Comparison of ENCODE assay signal across 22 cellular contexts in genomic region chr9:107249665-107250285, GRCh38. TPM values are rescaled to one million over a fixed set of nuclear protein-coding genes. Genes with fewer than 3 reads are reported as not detected.
A peak's percentile ranks its signal among the peaks of the same experiment; 100 is the strongest.
DNase-seq lines count a peak whose midpoint lies in the region; ATAC-seq, FAIRE-seq and TF ChIP-seq lines count a peak whose summit lies in the region.
"Had no signal": no experiment of that assay in that cellular context is flagged by ENCODE, and none has a peak within 500 bp of the region (broad histone marks: within the 10 kb centered on the region; RNA-seq: fewer than 3 reads in every experiment).

No MANE protein-coding gene starts in this region.

- H2BK120ac ChIP-seq in IMR-90 (ENCODE audit: low read depth, low read length) (peak overlapping the region; percentile 28), H1 (replicated peaks; ENCODE audit: low read depth, low read length) (peak overlapping the region; percentile 57)

- H3K56ac ChIP-seq in IMR-90 (ENCODE audit: extremely low read depth, insufficient read depth, low read length) = peak overlapping the region; percentile 47; the same call in 1 of the 2 replicates
- no peak overlapping the region for H3K56ac ChIP-seq in H1 (replicated peaks; ENCODE audit: insufficient read length, low read depth, low read length)

- H3K4me3 Mint-ChIP-seq in stimulated activated naive CD8-positive, alpha-beta T cell treated with anti-CD3 and anti-CD28 coated beads, Interleukin-15, amount 100 ng/mL, for 72 hours = no peak overlapping the region
- H3K4me3 Mint-ChIP-seq: activated CD4-positive, alpha-beta T cell treated with anti-CD3 and anti-CD28 coated beads, Interleukin-2, amount 10 ng/mL, durations not matched to agents 7 days and 5 days; activated CD8-positive, alpha-beta memory T cell treated with anti-CD3 and anti-CD28 coated beads, Interleukin-2, amount 10 ng/mL, durations not matched to agents 7 days and 5 days; CD4-positive, CD25-positive, alpha-beta regulatory T cell; stimulated activated memory B cell treated with anti-CD40 and anti-IgM and Interleukin-4, amounts not matched to agents 10 μg/mL and 1 μg/mL and 100 μg/mL, for 72 hours had no signal

- peaks cover 12% of the 10 kb centered on the region for H3K4me1 Mint-ChIP-seq in stimulated activated naive CD8-positive, alpha-beta T cell treated with anti-CD3 and anti-CD28 coated beads, Interleukin-15, amount 100 ng/mL, for 72 hours
- H3K4me1 Mint-ChIP-seq: stimulated activated memory B cell treated with anti-CD40 and anti-IgM and Interleukin-4, amounts not matched to agents 10 μg/mL and 1 μg/mL and 100 μg/mL, for 72 hours had no signal

- TF ChIP-seq CTCF in IMR-90 (conservative IDR thresholded peaks at IDR 0.05; ENCODE audit: low read depth, low read length) (no peak), H1 (IDR thresholded peaks at IDR 0.05; ENCODE audit: control extremely low read depth in 1 of 3, insufficient read depth in 1 of 3, low read depth in 1 of 3, low read length in 3 of 3) (no peak), HepG2 (CRISPR knock-in tag; IDR thresholded peaks at IDR 0.05) (no peak)

- H4K20me1 ChIP-seq in IMR-90 (ENCODE audit: insufficient read depth, low read length) (no peaks in the 10 kb centered on the region), H1 (replicated peaks in 1 of 2; ENCODE audit: control insufficient read depth in 1 of 2, insufficient read depth in 2 of 2, low read length in 2 of 2) (no peaks in the 10 kb centered on the region), HepG2 (ENCODE audit: insufficient read depth, low read length) (no peaks in the 10 kb centered on the region)

- H3K27me3 Mint-ChIP-seq in stimulated activated naive CD8-positive, alpha-beta T cell treated with anti-CD3 and anti-CD28 coated beads, Interleukin-15, amount 100 ng/mL, for 72 hours = peaks cover 16% of the 10 kb centered on the region

- H2AK9ac ChIP-seq in IMR-90 (replicated peaks; ENCODE audit: low read depth, low read length, poor library complexity) = no peak overlapping the region

- in situ Hi-C loops in IMR-90 (cut with MboI; ENCODE audit: low sequenced_read_pairs) (no loop called here), HepG2 (cut with HindIII; ENCODE audit: extremely low pct_ligation_motif_present, low pct_unique_long_range_greater_than_20kb) (no loop called here)

- no peaks in the 10 kb centered on the region for H3K23me2 ChIP-seq in H1 (ENCODE audit: low read depth, low read length)

- H3K79me2 ChIP-seq in H1 (ENCODE audit: control insufficient read depth in 1 of 2, insufficient read depth in 2 of 2, low read length in 2 of 2) (no peaks in the 10 kb centered on the region), HepG2 (ENCODE audit: insufficient read depth, low read length) (no peaks in the 10 kb centered on the region)

- no peak for TF ChIP-seq RAD21 in IMR-90 (IDR thresholded peaks at IDR 0.05; ENCODE audit: low read length)
- no peak for TF ChIP-seq RAD21 in H1 (IDR thresholded peaks at IDR 0.05 in 1 of 2, conservative IDR thresholded peaks at IDR 0.05 in 1 of 2; ENCODE audit: low read depth in 2 of 2, low read length in 2 of 2)
- TF ChIP-seq RAD21 in HepG2 (CRISPR knock-in tag; IDR thresholded peaks at IDR 0.05) = no peak

- H3K9ac ChIP-seq in IMR-90 (ENCODE audit: low read depth, low read length) = no peak overlapping the region
- peak overlapping the region in 1 of 4 experiments; percentile 36; a peak in 2 of 7 replicates for H3K9ac ChIP-seq in H1 (replicated peaks in 1 of 4; ENCODE audit: extremely low read depth in 1 of 4, low read depth in 3 of 4, low read length in 3 of 4)
- no peak overlapping the region for H3K9ac ChIP-seq in HepG2 (ENCODE audit: insufficient read depth, low read depth, low read length)
- no peak overlapping the region for H3K9ac ChIP-seq in skeletal muscle tissue (ENCODE audit: low read depth in 1 of 3, low read length in 3 of 3)

- H3K23ac ChIP-seq in IMR-90 (ENCODE audit: low read depth, low read length) = peak overlapping the region; percentile 55; the same call in 1 of the 2 replicates
- no peak overlapping the region for H3K23ac ChIP-seq in H1 (ENCODE audit: insufficient read length)

- H3K36me3 ChIP-seq in IMR-90 (ENCODE audit: control insufficient read depth, insufficient read depth, low read length) (no peaks in the 10 kb centered on the region), H1 (ENCODE audit: control insufficient read depth in 2 of 4, insufficient read depth in 4 of 4, low read length in 3 of 4) (no peaks in the 10 kb centered on the region), HepG2 (replicated peaks in 1 of 2; ENCODE audit: control insufficient read depth in 1 of 2, insufficient read depth in 2 of 2, low read length in 2 of 2) (no peaks in the 10 kb centered on the region), skeletal muscle tissue (ENCODE audit: control insufficient read depth in 3 of 3, insufficient read depth in 3 of 3, low read length in 3 of 3) (no peaks in the 10 kb centered on the region)
- H3K36me3 ChIP-seq: MG63, neutrophil had no signal

- peak overlapping the region; percentile 56; the same call in 1 of the 3 replicates for H2BK15ac ChIP-seq in IMR-90 (ENCODE audit: low read depth, low read length)
- H2BK15ac ChIP-seq in H1 (ENCODE audit: low read length) = no peak overlapping the region

- peak overlapping the region; percentile 88 for H4K5ac ChIP-seq in IMR-90 (ENCODE audit: low read depth, low read length)
- no peak overlapping the region for H4K5ac ChIP-seq in H1 (ENCODE audit: insufficient read length, low read depth, low read length)

- ATAC-seq in IMR-90 (ENCODE audit: low read depth) (no peak), HepG2 (peak; percentile 32)
- no peak for ATAC-seq in stimulated activated naive CD8-positive, alpha-beta T cell treated with anti-CD3 and anti-CD28 coated beads, Interleukin-15, amount 100 ng/mL, for 72 hours
- ATAC-seq: activated CD8-positive, alpha-beta memory T cell treated with anti-CD3 and anti-CD28 coated beads, Interleukin-2, amount 10 ng/mL, durations not matched to agents 7 days and 5 days; activated naive CD4-positive, alpha-beta T cell treated with anti-CD3 and anti-CD28 coated beads, Interleukin-2, amount 50 U/mL, for 72 hours; K562; stimulated activated memory B cell treated with anti-CD40 and anti-IgM and Interleukin-4, amounts not matched to agents 10 μg/mL and 1 μg/mL and 100 μg/mL, for 72 hours had no signal

- H4K91ac ChIP-seq in IMR-90 (ENCODE audit: insufficient read depth, low read depth, low read length) (peak overlapping the region; percentile 81), H1 (replicated peaks; ENCODE audit: insufficient read length, low read length) (no peak overlapping the region)

- H2AK5ac ChIP-seq in IMR-90 (ENCODE audit: low read depth, low read length) = peak overlapping the region; percentile 43; the same call in 1 of the 2 replicates
- H2AK5ac ChIP-seq in H1 (ENCODE audit: low read depth, low read length) = no peak overlapping the region

- intact Hi-C loops in IMR-90 (cut with micrococcal nuclease) = loop anchor here (1.0 kb wide), 1 partner anchor 7 kb away; no protein-coding TSS in a partner anchor
- intact Hi-C loops in HepG2 (cut with micrococcal nuclease; ENCODE audit: unreplicated experiment) = loop anchor here (2.0 kb wide), 1 partner anchor 33 kb away; the partner anchor contains the start of gene RAD23B

- H4K8ac ChIP-seq in IMR-90 (ENCODE audit: low read depth in 2 of 2, low read length in 2 of 2) = peak overlapping the region; percentile 34 to 56; a peak in 3 of 4 replicates
- no peak overlapping the region for H4K8ac ChIP-seq in H1 (ENCODE audit: extremely low read depth, insufficient read depth, low read length)

- H3K9me3 Mint-ChIP-seq in stimulated activated naive CD8-positive, alpha-beta T cell treated with anti-CD3 and anti-CD28 coated beads, Interleukin-15, amount 100 ng/mL, for 72 hours = no peaks in the 10 kb centered on the region
- H3K9me3 Mint-ChIP-seq: stimulated activated memory B cell treated with anti-CD40 and anti-IgM and Interleukin-4, amounts not matched to agents 10 μg/mL and 1 μg/mL and 100 μg/mL, for 72 hours had no signal

- POLR2A ChIA-PET in IMR-90 (lab: Charles Lee; ENCODE audit: unreplicated experiment) (interaction anchor here (1.1 kb wide), 1 partner anchor 34 kb away, joined by 4 read pairs; the partner anchor contains the start of gene RAD23B), H1 (lab: Charles Lee; ENCODE audit: partially characterized antibody) (interaction anchor here (1.0 to 1.3 kb wide), 2 partner anchors 11 to 34 kb away, joined by 5 to 9 read pairs; partner anchors contain the start of gene RAD23B), HepG2 (lab: Yijun Ruan, JAX) (interaction anchor here (0.9 to 2.7 kb wide), 8 partner anchors 9 to 296 kb away, joined by 3 to 16 read pairs (median 4); partner anchors contain the start of gene RAD23B)

- CTCF ChIA-PET in IMR-90 (lab: Yijun Ruan, JAX) (interaction anchor here (0.6 to 1.2 kb wide), 4 partner anchors 11 to 83 kb away, joined by 3 read pairs; no protein-coding TSS in a partner anchor), H1 (lab: Charles Lee; ENCODE audit: partially characterized antibody) (interaction anchor here (0.9 to 1.2 kb wide), 4 partner anchors 20 to 54 kb away, joined by 3 to 4 read pairs (median 3); no protein-coding TSS in a partner anchor), HepG2 (lab: Yijun Ruan, JAX; ENCODE audit: low intra/inter-chr PET ratio, low total read pairs) (no interaction called here)

- H3K27ac Mint-ChIP-seq in stimulated activated naive CD8-positive, alpha-beta T cell treated with anti-CD3 and anti-CD28 coated beads, Interleukin-15, amount 100 ng/mL, for 72 hours = no peak overlapping the region
- H3K27ac Mint-ChIP-seq: activated CD4-positive, alpha-beta T cell treated with anti-CD3 and anti-CD28 coated beads, Interleukin-2, amount 10 ng/mL, durations not matched to agents 7 days and 5 days; activated CD8-positive, alpha-beta memory T cell treated with anti-CD3 and anti-CD28 coated beads, Interleukin-2, amount 10 ng/mL, durations not matched to agents 7 days and 5 days; activated naive CD4-positive, alpha-beta T cell treated with anti-CD3 and anti-CD28 coated beads, Interleukin-2, amount 50 U/mL, for 72 hours; CD4-positive, CD25-positive, alpha-beta regulatory T cell; stimulated activated memory B cell treated with anti-CD40 and anti-IgM and Interleukin-4, amounts not matched to agents 10 μg/mL and 1 μg/mL and 100 μg/mL, for 72 hours had no signal

- WGBS in IMR-90 (ENCODE audit: extremely low coverage in 2 of 2, insufficient read length in 1 of 2), 2 experiments = no CpG with 5 or more reads among the region's 2 CpGs
- 87% methylated on average over 2 of the region's 2 CpGs; no CpG with 5 or more reads in 1 of the 2 experiments for WGBS in H1 (ENCODE audit: extremely low coverage in 1 of 2, insufficient coverage in 1 of 2, insufficient read length in 1 of 2, insufficient replicate concordance in 2 of 2, low coverage in 1 of 2, low lambda C conversion rate in 2 of 2, missing lambda C conversion rate in 1 of 2), 2 experiments
- WGBS in HepG2 (ENCODE audit: low lambda C conversion rate) = 57% methylated on average over 2 of the region's 2 CpGs

- H3K18ac ChIP-seq in IMR-90 (ENCODE audit: low read depth, low read length) (peak overlapping the region; percentile 91), H1 (ENCODE audit: extremely low read depth, low read length) (no peak overlapping the region; the same call in 1 of the 2 replicates)

- DNase-seq in IMR-90 = no peak
- DNase-seq in H1 (ENCODE audit: low read depth in 1 of 2, low spot score in 2 of 2) = no peak
- no peak for DNase-seq in HepG2 (ENCODE audit: low spot score)
- no peak for DNase-seq in NCI-H1436 treated with DMSO at 0.1 percent for 48 hours (lab: John Stamatoyannopoulos, UW)
- DNase-seq in stimulated activated naive CD8-positive, alpha-beta T cell treated with anti-CD3 and anti-CD28 coated beads, Interleukin-15, amount 100 ng/mL, for 72 hours = no peak
- no peak for DNase-seq in amniotic stem cell (lab: John Stamatoyannopoulos, UW)
- DNase-seq: activated CD4-positive, alpha-beta T cell treated with anti-CD3 and anti-CD28 coated beads, Interleukin-2, amount 10 ng/mL, durations not matched to agents 7 days and 5 days; activated CD8-positive, alpha-beta memory T cell treated with anti-CD3 and anti-CD28 coated beads, Interleukin-2, amount 10 ng/mL, durations not matched to agents 7 days and 5 days; CD4-positive, CD25-positive, alpha-beta regulatory T cell; DMS 273 treated with DMSO at 0.1 percent for 48 hours; dorsolateral prefrontal cortex; MG63; NCI-H82; SHP77; testis had no signal

- FAIRE-seq in H1 (lab: Jason Lieb, UNC) (no peak), HepG2 (lab: Jason Lieb, UNC) (no peak)
- FAIRE-seq: frontal cortex, K562 had no signal

- H3K14ac ChIP-seq in IMR-90 (replicated peaks; ENCODE audit: low read depth, low read length) (peak overlapping the region; percentile 66; the same call in 1 of the 2 replicates), H1 (ENCODE audit: insufficient read length) (no peak overlapping the region)

- H3K4ac ChIP-seq in IMR-90 (ENCODE audit: low read depth, low read length) (peak overlapping the region; percentile 13), H1 (replicated peaks; ENCODE audit: insufficient read length, low read depth, low read length) (no peak overlapping the region)

- BruUV-seq in IMR-90 (replicated peaks; lab: Mats Ljungman, UMichigan) (no TSS peak), HepG2 (replicated peaks; lab: Mats Ljungman, UMichigan) (no TSS peak)

- H3K9me3 ChIP-seq in IMR-90 (ENCODE audit: control insufficient read depth, insufficient read depth, low read length) (no peaks in the 10 kb centered on the region), H1 (ENCODE audit: insufficient read depth in 2 of 2, low read depth in 1 of 2, low read length in 1 of 2) (no peaks in the 10 kb centered on the region), HepG2 (ENCODE audit: low read length) (no peaks in the 10 kb centered on the region), skeletal muscle tissue (ENCODE audit: control insufficient read depth in 3 of 3, low read length in 3 of 3) (no peaks in the 10 kb centered on the region)
- H3K9me3 ChIP-seq: MG63, neutrophil, testis had no signal

- TF ChIP-seq POLR2A in IMR-90 (IDR thresholded peaks at IDR 0.05; ENCODE audit: low read depth, low read length) = no peak
- TF ChIP-seq POLR2A in H1 (IDR thresholded peaks at IDR 0.05; ENCODE audit: control extremely low read depth in 1 of 2, low read depth in 2 of 2, low read length in 2 of 2) = no peak
- TF ChIP-seq POLR2A in HepG2 (IDR thresholded peaks at IDR 0.05; ENCODE audit: insufficient read depth in 1 of 2, low read depth in 2 of 2, low read length in 2 of 2) = no peak

- H3K4me1 ChIP-seq in IMR-90 (ENCODE audit: control insufficient read depth, insufficient read depth, low read length) (peaks cover 24% of the 10 kb centered on the region), H1 (replicated peaks in 1 of 4; ENCODE audit: control insufficient read depth in 3 of 4, insufficient read depth in 4 of 4, low read length in 3 of 4) (peaks cover 0 to 7% (median 3%) of the 10 kb centered on the region in 4 experiments; a peak in 3 of 7 replicates), HepG2 (ENCODE audit: insufficient read depth, low read length) (peaks cover 77% of the 10 kb centered on the region), skeletal muscle tissue (ENCODE audit: control insufficient read depth in 3 of 3, insufficient read depth in 3 of 3, low read length in 3 of 3) (peaks cover 17 to 24% (median 21%) of the 10 kb centered on the region in 3 donors)

- peaks cover 13% of the 10 kb centered on the region for H3K9me1 ChIP-seq in IMR-90 (ENCODE audit: insufficient read depth, low read length)

- peak overlapping the region; percentile 89 for H2BK20ac ChIP-seq in IMR-90 (ENCODE audit: low read depth, low read length)
- H2BK20ac ChIP-seq in H1 (ENCODE audit: low read length) = peak overlapping the region; percentile 88; the same call in 1 of the 2 replicates

- H2AFZ ChIP-seq in IMR-90 (replicated peaks; ENCODE audit: low read length, poor library complexity) (no peak overlapping the region), H1 (ENCODE audit: low read length) (peak overlapping the region; percentile 4; the same call in 1 of the 2 replicates), HepG2 (ENCODE audit: low read length) (no peak overlapping the region)

- H3K4me2 ChIP-seq in IMR-90 (ENCODE audit: low read depth, low read length) (0 out of 2 replicates have a peak overlapping the region, but pooled peaks have one; percentile 12), H1 (ENCODE audit: insufficient read depth in 1 of 2, low read depth in 2 of 2, low read length in 2 of 2) (no peak overlapping the region), HepG2 (ENCODE audit: low read depth, low read length) (peak overlapping the region; percentile 65; the same call in 1 of the 2 replicates)

- no peak for TF ChIP-seq EP300 in H1 (IDR thresholded peaks at IDR 0.05; ENCODE audit: borderline replicate concordance in 1 of 2, low read depth in 2 of 2, low read length in 2 of 2)
- no peak for TF ChIP-seq EP300 in HepG2 (IDR thresholded peaks at IDR 0.05; ENCODE audit: low read depth in 2 of 2, low read length in 2 of 2)
- no peak for TF ChIP-seq EP300 in HepG2 (CRISPR knock-in tag; IDR thresholded peaks at IDR 0.05; ENCODE audit: borderline replicate concordance)

- dilution Hi-C loops in IMR-90 (cut with HindIII; ENCODE audit: low sequenced_read_pairs, unreplicated experiment) = no loop called here

- no peak overlapping the region for H3K4me3 ChIP-seq in IMR-90 (ENCODE audit: insufficient read depth, low read depth, low read length)
- no peak overlapping the region for H3K4me3 ChIP-seq in H1 (ENCODE audit: extremely low read depth in 1 of 4, insufficient read depth in 2 of 4, low read depth in 3 of 4, low read length in 4 of 4)
- 0 out of 6 replicates have a peak overlapping the region, but pooled peaks of 1 of the 3 experiments have one; percentile 5 for H3K4me3 ChIP-seq in HepG2 (replicated peaks in 1 of 3; ENCODE audit: insufficient read depth in 1 of 3, low read depth in 2 of 3, low read length in 3 of 3)
- no peak overlapping the region for H3K4me3 ChIP-seq in skeletal muscle tissue (ENCODE audit: low read length in 3 of 3)
- H3K4me3 ChIP-seq: dorsolateral prefrontal cortex, K562, MG63, testis had no signal

- H3K27ac ChIP-seq in IMR-90 (ENCODE audit: insufficient read depth, low read length) (peak overlapping the region; percentile 58; the same call in 1 of the 2 replicates), H1 (ENCODE audit: low read depth, low read length) (no peak overlapping the region; the same call in 1 of the 2 replicates), HepG2 (ENCODE audit: extremely low read length, insufficient read depth, low read length) (peak overlapping the region; percentile 79), skeletal muscle tissue (ENCODE audit: low read depth, low read length) (peak overlapping the region; percentile 71)
- H3K27ac ChIP-seq: neutrophil, testis, VCaP had no signal

- H3K79me1 ChIP-seq in IMR-90 (ENCODE audit: low read depth in 1 of 2, low read length in 2 of 2) (peaks cover 0 to 5% of the 10 kb centered on the region in 2 experiments; a peak in 3 of 4 replicates), H1 (ENCODE audit: low read depth, low read length) (no peaks in the 10 kb centered on the region)

- H3K27me3 ChIP-seq in IMR-90 (ENCODE audit: control insufficient read depth, insufficient read depth, low read length) (no peaks in the 10 kb centered on the region), H1 (replicated peaks in 1 of 4; ENCODE audit: control insufficient read depth in 3 of 4, extremely low read depth in 1 of 4, insufficient read depth in 3 of 4, low read length in 3 of 4) (no peaks in the 10 kb centered on the region), HepG2 (ENCODE audit: control insufficient read depth in 1 of 2, insufficient read depth in 2 of 2, low read length in 2 of 2) (no peaks in the 10 kb centered on the region; a peak in 1 of 5 replicates), skeletal muscle tissue (ENCODE audit: control insufficient read depth in 3 of 3, insufficient read depth in 3 of 3, low read length in 3 of 3) (no peaks in the 10 kb centered on the region)
- H3K27me3 ChIP-seq: dorsolateral prefrontal cortex, MG63, testis had no signal

- H2BK12ac ChIP-seq in H1 (ENCODE audit: low read depth, low read length) = no peak overlapping the region; the same call in 1 of the 2 replicates

- H2BK5ac ChIP-seq in IMR-90 (ENCODE audit: low read depth, low read length, poor library complexity, severe bottlenecking) = peak overlapping the region; percentile 91
- peak overlapping the region; percentile 45; the same call in 1 of the 2 replicates for H2BK5ac ChIP-seq in H1 (ENCODE audit: low read depth, low read length)

RNA-seq across cellular contexts. Expression of gene RAD23B, which starts 33.3 kb away (rescaled TPM):
- total RNA-seq in IMR-90 (2012; rRNA removed) = 126 and 127 TPM in 2 replicates
- polyA plus RNA-seq in IMR-90 (2012; rRNA removed) = 123 and 148 TPM in 2 replicates
- 48.2 and 80.7 TPM in 2 replicates for polyA plus RNA-seq in IMR-90 (2012; cell fraction: cytosol; rRNA removed)
- 20.9 and 67.7 TPM in 2 replicates for polyA plus RNA-seq in IMR-90 (2012; cell fraction: nucleus; rRNA removed; ENCODE audit: low replicate concordance)
- total RNA-seq in H1 (2021; fragmentation: NEBNext Ultra II Directional; extraction: Animal tissue kit (Norgen Biotek cat#: 25700)) = 162 and 165 TPM in 2 replicates
- polyA plus RNA-seq in H1 (2011; rRNA removed) = 91.9 and 97.1 TPM in 2 replicates
- polyA plus RNA-seq in H1 (2011; cell fraction: cytosol; rRNA removed) = 131 TPM
- polyA plus RNA-seq in H1 (2011; cell fraction: nucleus; rRNA removed) = 107 TPM
- polyA plus RNA-seq in H1 (2012, experiment 1 of 2) = 92.8 to 135 TPM (median 97.9 TPM) in 4 replicates
- 18.8 TPM for polyA plus RNA-seq in H1 (2012, experiment 2 of 2)
- 113 TPM for polyA plus RNA-seq in H1 (2013, experiment 1 of 2)
- polyA plus RNA-seq in H1 (2013, experiment 2 of 2) = 121 TPM
- polyA minus RNA-seq in H1 (2011; rRNA and poly(A)+ RNA removed) = 183 and 188 TPM in 2 replicates
- 187 TPM for polyA minus RNA-seq in H1 (2011; cell fraction: cytosol; rRNA and poly(A)+ RNA removed)
- 75.9 TPM for polyA minus RNA-seq in H1 (2011; cell fraction: nucleus; rRNA and poly(A)+ RNA removed)
- total RNA-seq in HepG2 (2016; rRNA removed; fragmentation: Illumina TruSeq; extraction: Trizol) = 133 and 159 TPM in 2 replicates
- 59.7 and 60.0 TPM in 2 replicates for total RNA-seq in HepG2 (2016; cell fraction: cytosol; rRNA removed; fragmentation: Illumina TruSeq; extraction: Trizol; ENCODE audit: low read depth)
- total RNA-seq in HepG2 (2016; cell fraction: insoluble cytoplasmic fraction; rRNA removed; fragmentation: Illumina TruSeq; extraction: Trizol) = 128 and 156 TPM in 2 replicates
- 120 and 126 TPM in 2 replicates for total RNA-seq in HepG2 (2016; cell fraction: membrane; rRNA removed; fragmentation: Illumina TruSeq; extraction: Trizol)
- 62.9 and 65.9 TPM in 2 replicates for total RNA-seq in HepG2 (2016; cell fraction: nucleus; rRNA removed; fragmentation: Illumina TruSeq; extraction: Trizol)
- 156 and 162 TPM in 2 replicates for polyA plus RNA-seq in HepG2 (2011; rRNA removed)
- polyA plus RNA-seq in HepG2 (2011; cell fraction: cytosol; rRNA removed) = 93.8 and 114 TPM in 2 replicates
- 25.3 and 25.6 TPM in 2 replicates for polyA plus RNA-seq in HepG2 (2011; cell fraction: nucleus; rRNA removed)
- 90.7 and 110 TPM in 2 replicates for polyA plus RNA-seq in HepG2 (2012)
- 26.3 and 31.4 TPM in 2 replicates for polyA plus RNA-seq in HepG2 (2016; cell fraction: cytosol; fragmentation: Illumina TruSeq; extraction: Trizol; ENCODE audit: low read depth)
- 185 and 198 TPM in 2 replicates for polyA plus RNA-seq in HepG2 (2016; cell fraction: insoluble cytoplasmic fraction; fragmentation: Illumina TruSeq; extraction: Trizol; ENCODE audit: low read depth)
- polyA plus RNA-seq in HepG2 (2016; cell fraction: membrane; fragmentation: Illumina TruSeq; extraction: Trizol; ENCODE audit: low read depth) = 79.8 and 80.6 TPM in 2 replicates
- polyA plus RNA-seq in HepG2 (2016; cell fraction: nucleus; fragmentation: Illumina TruSeq; extraction: Trizol; ENCODE audit: insufficient read depth, low read depth) = 67.0 and 71.9 TPM in 2 replicates
- 270 and 278 TPM in 2 replicates for polyA minus RNA-seq in HepG2 (2011; rRNA and poly(A)+ RNA removed; ENCODE audit: low replicate concordance)
- 139 and 149 TPM in 2 replicates for polyA minus RNA-seq in HepG2 (2011; cell fraction: cytosol; rRNA and poly(A)+ RNA removed)
- polyA minus RNA-seq in HepG2 (2011; cell fraction: nucleus; rRNA and poly(A)+ RNA removed) = 85.5 and 87.8 TPM in 2 replicates
- total RNA-seq in skeletal muscle tissue = 92.4 TPM

Comparison
In these comparisons a context has a peak if more than half of its experiments do, and no peak if none do; other contexts are left out.
1. H3K4me2 ChIP-seq: peak in IMR-90 (single experiment) and HepG2 (single experiment); none in H1 (0 of 2).